Comparison of ENCODE assay signal across 22 cellular contexts in the genomic region with DNA sequence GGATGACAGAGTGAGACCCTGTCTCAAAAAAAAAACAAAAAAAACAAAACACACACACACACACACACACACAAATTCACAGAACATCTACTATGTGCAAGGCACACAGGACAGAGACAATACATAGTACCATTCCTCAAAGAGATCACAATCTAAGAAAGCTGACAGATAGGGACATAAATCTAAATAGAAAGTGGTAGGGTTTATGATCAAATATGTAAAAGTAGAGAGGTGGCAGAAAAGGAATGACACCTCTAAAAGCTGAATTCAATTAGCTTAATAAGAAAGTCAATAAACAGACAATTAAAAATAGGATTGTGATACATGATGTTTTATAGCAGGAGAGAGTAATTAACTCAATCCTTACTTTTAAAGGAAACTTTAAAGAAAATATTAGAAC.
"Had no signal": no experiment of that assay in that cellular context is flagged by ENCODE, and none has a peak within 500 bp of the region (broad histone marks: within the 10 kb centered on the region; RNA-seq: fewer than 3 reads in every experiment).

No MANE protein-coding gene starts in this region.

- H3K4me3 ChIP-seq: coronary artery, dorsolateral prefrontal cortex, esophagus muscularis mucosa, gastroesophageal sphincter, heart right ventricle, left lung, lower lobe of right lung had no signal

- ATAC-seq: foreskin keratinocyte, gastroesophageal sphincter, heart right ventricle, left cardiac atrium, left lung, left ventricle myocardium superior, lower lobe of right lung had no signal

- H3K9me3 ChIP-seq: esophagus muscularis mucosa, gastroesophageal sphincter, left lung, lower lobe of right lung had no signal

- H3K27ac ChIP-seq: coronary artery, dorsolateral prefrontal cortex, esophagus muscularis mucosa, foreskin keratinocyte, gastroesophageal sphincter, heart right ventricle, left lung, lower lobe of right lung had no signal

- FAIRE-seq: colon, endothelial cell of umbilical vein, frontal cortex, islet of Langerhans, keratinocyte had no signal

- H3K4me1 ChIP-seq: esophagus muscularis mucosa, foreskin keratinocyte, gastroesophageal sphincter, heart right ventricle, left lung, lower lobe of right lung had no signal

- H3K27me3 ChIP-seq: dorsolateral prefrontal cortex, esophagus muscularis mucosa, foreskin keratinocyte, gastroesophageal sphincter, heart right ventricle, left lung had no signal

- DNase-seq: dermis blood vessel endothelial cell; dorsolateral prefrontal cortex; effector CD4-positive, alpha-beta T cell; effector memory CD4-positive, alpha-beta T cell; foreskin keratinocyte; head of caudate nucleus; heart right ventricle; hippocampal formation; left cardiac atrium; left lung; left ventricle myocardium superior; lower lobe of right lung; mesendoderm; midbrain had no signal
